8 cellular contexts compared by ENCODE assay signal in genomic region chr1:153544453-153545066, GRCh38. TPM values are rescaled to one million over a fixed set of nuclear protein-coding genes. Genes with fewer than 3 reads are reported as not detected.
A peak's percentile ranks its signal among the peaks of the same experiment; 100 is the strongest.
DNase-seq lines count a peak whose midpoint lies in the region; ATAC-seq and TF ChIP-seq lines count a peak whose summit lies in the region.

No MANE protein-coding gene starts in this region.

- H3K9me3 ChIP-seq in left lung (no peaks in the 10 kb centered on the region), stomach smooth muscle (ENCODE audit: control insufficient read depth in 2 of 2, low read length in 2 of 2) (no peaks in the 10 kb centered on the region)

- H3K4me3 ChIP-seq in left lung = peak overlapping the region; percentile 31 to 66
- H3K4me3 ChIP-seq in stomach smooth muscle (ENCODE audit: low read length in 2 of 2) = peak overlapping the region; percentile 34 to 76

- H3K9ac ChIP-seq in stomach smooth muscle (ENCODE audit: low read length in 2 of 2) = peak overlapping the region in 1 of 2 donors; percentile 62

- H3K4me1 Mint-ChIP-seq in T-helper 2 cell treated with Interferon-gamma antibody and Interleukin-4, amounts not matched to agents 5 μg/mL and 100 μg/mL, for 36 hours (ENCODE audit: low read depth) = peaks cover 86% of the 10 kb centered on the region
- H3K4me1 Mint-ChIP-seq in activated T-helper 2 cell treated with anti-CD3 and anti-CD28 coated beads, Interferon-gamma antibody, Interleukin-2, Interleukin-4, amounts not matched to agents 10 μg/mL and 5 μg/mL and 100 μg/mL, durations not matched to agents 14 hours and 24 hours and 36 hours (ENCODE audit: low read depth) = peaks cover 78% of the 10 kb centered on the region

- intact Hi-C loops in activated T-helper 2 cell treated with anti-CD3 and anti-CD28 coated beads, Interferon-gamma antibody, Interleukin-2, Interleukin-4, amounts not matched to agents 10 μg/mL and 5 μg/mL and 100 μg/mL, durations not matched to agents 14 hours and 24 hours and 36 hours (cut with micrococcal nuclease) = loop anchor here (1.0 to 10.0 kb wide), 5 partner anchors 8 to 420 kb away; partner anchors contain the start of genes CREB3L4, ILF2 and SLC39A1
- intact Hi-C loops in left lung (cut with DNase I) = no loop called here

- no peak for ATAC-seq in left lung

- H3K4me3 Mint-ChIP-seq in T-helper 2 cell treated with Interferon-gamma antibody and Interleukin-4, amounts not matched to agents 5 μg/mL and 100 μg/mL, for 36 hours = peak overlapping the region; percentile 93
- peak overlapping the region; percentile 88 for H3K4me3 Mint-ChIP-seq in activated T-helper 2 cell treated with anti-CD3 and anti-CD28 coated beads, Interferon-gamma antibody, Interleukin-2, Interleukin-4, amounts not matched to agents 10 μg/mL and 5 μg/mL and 100 μg/mL, durations not matched to agents 14 hours and 24 hours and 36 hours (ENCODE audit: low read depth)

- H3K4me1 ChIP-seq in left lung (peaks cover 28 to 100% of the 10 kb centered on the region in 2 donors), stomach smooth muscle (ENCODE audit: control insufficient read depth, insufficient read depth, low read length) (peaks cover 61% of the 10 kb centered on the region)

- TF ChIP-seq CTCF in left lung (IDR thresholded peaks at IDR 0.05) = no peak

- no peaks in the 10 kb centered on the region for H3K27me3 ChIP-seq in left lung
- no peaks in the 10 kb centered on the region for H3K27me3 ChIP-seq in stomach smooth muscle (ENCODE audit: control insufficient read depth in 1 of 2, insufficient read depth in 2 of 2, low read length in 2 of 2)

- no peak for DNase-seq in T-helper 2 cell treated with Interferon-gamma antibody and Interleukin-4, amounts not matched to agents 5 μg/mL and 100 μg/mL, for 36 hours (ENCODE audit: low spot score)
- no peak for DNase-seq in T-helper 2 cell
- DNase-seq in activated T-helper 2 cell treated with anti-CD3 and anti-CD28 coated beads, Interferon-gamma antibody, Interleukin-2, Interleukin-4, amounts not matched to agents 10 μg/mL and 5 μg/mL and 100 μg/mL, durations not matched to agents 14 hours and 24 hours and 36 hours (ENCODE audit: low spot score) = no peak
- no peak for DNase-seq in left lung
- no peak for DNase-seq in HPDE6-E6E7 (ENCODE audit: extremely low spot score)
- DNase-seq in anterior cingulate cortex (lab: John Stamatoyannopoulos, UW) = no peak
- no peak for DNase-seq in GM03348 (ENCODE audit: low spot score)

- H3K9me3 Mint-ChIP-seq in T-helper 2 cell treated with Interferon-gamma antibody and Interleukin-4, amounts not matched to agents 5 μg/mL and 100 μg/mL, for 36 hours = no peaks in the 10 kb centered on the region
- H3K9me3 Mint-ChIP-seq in activated T-helper 2 cell treated with anti-CD3 and anti-CD28 coated beads, Interferon-gamma antibody, Interleukin-2, Interleukin-4, amounts not matched to agents 10 μg/mL and 5 μg/mL and 100 μg/mL, durations not matched to agents 14 hours and 24 hours and 36 hours = no peaks in the 10 kb centered on the region

- H3K27ac ChIP-seq in left lung = peak overlapping the region; percentile 88 to 95
- H3K27ac ChIP-seq in stomach smooth muscle (ENCODE audit: low read length) = peak overlapping the region; percentile 49

- H3K27me3 Mint-ChIP-seq in T-helper 2 cell treated with Interferon-gamma antibody and Interleukin-4, amounts not matched to agents 5 μg/mL and 100 μg/mL, for 36 hours (ENCODE audit: low read depth) = no peaks in the 10 kb centered on the region
- H3K27me3 Mint-ChIP-seq in activated T-helper 2 cell treated with anti-CD3 and anti-CD28 coated beads, Interferon-gamma antibody, Interleukin-2, Interleukin-4, amounts not matched to agents 10 μg/mL and 5 μg/mL and 100 μg/mL, durations not matched to agents 14 hours and 24 hours and 36 hours (ENCODE audit: low read depth) = no peaks in the 10 kb centered on the region

- peak overlapping the region; percentile 96 for H3K27ac Mint-ChIP-seq in T-helper 2 cell treated with Interferon-gamma antibody and Interleukin-4, amounts not matched to agents 5 μg/mL and 100 μg/mL, for 36 hours
- H3K27ac Mint-ChIP-seq in activated T-helper 2 cell treated with anti-CD3 and anti-CD28 coated beads, Interferon-gamma antibody, Interleukin-2, Interleukin-4, amounts not matched to agents 10 μg/mL and 5 μg/mL and 100 μg/mL, durations not matched to agents 14 hours and 24 hours and 36 hours = peak overlapping the region; percentile 97

- H3K36me3 Mint-ChIP-seq in T-helper 2 cell treated with Interferon-gamma antibody and Interleukin-4, amounts not matched to agents 5 μg/mL and 100 μg/mL, for 36 hours (ENCODE audit: low read depth) = peaks cover 45% of the 10 kb centered on the region
- peaks cover 29% of the 10 kb centered on the region for H3K36me3 Mint-ChIP-seq in activated T-helper 2 cell treated with anti-CD3 and anti-CD28 coated beads, Interferon-gamma antibody, Interleukin-2, Interleukin-4, amounts not matched to agents 10 μg/mL and 5 μg/mL and 100 μg/mL, durations not matched to agents 14 hours and 24 hours and 36 hours (ENCODE audit: low read depth)

- H3K36me3 ChIP-seq in left lung (peaks cover 0 to 23% of the 10 kb centered on the region in 2 donors), stomach smooth muscle (ENCODE audit: control insufficient read depth in 2 of 2, insufficient read depth in 2 of 2, low read length in 2 of 2) (no peaks in the 10 kb centered on the region)

RNA-seq across cellular contexts. Expression of gene S100A4, which starts 1.0 kb away (rescaled TPM):
- 175 and 181 TPM in 2 replicates for total RNA-seq in activated T-helper 2 cell treated with anti-CD3 and anti-CD28 coated beads, Interferon-gamma antibody, Interleukin-2, Interleukin-4, amounts not matched to agents 10 μg/mL and 5 μg/mL and 100 μg/mL, durations not matched to agents 14 hours and 24 hours and 36 hours
- 1,000 to 10,000 TPM in 1 of 2 donors, 100 to 1,000 TPM in 1; 257 to 1,192 TPM for total RNA-seq in left lung

RNA-seq across cellular contexts. Expression of gene S100A5, which starts 3.8 kb away (rescaled TPM):
- 1.8 and 2.4 TPM in 2 replicates for total RNA-seq in activated T-helper 2 cell treated with anti-CD3 and anti-CD28 coated beads, Interferon-gamma antibody, Interleukin-2, Interleukin-4, amounts not matched to agents 10 μg/mL and 5 μg/mL and 100 μg/mL, durations not matched to agents 14 hours and 24 hours and 36 hours
- total RNA-seq in left lung = under 1 TPM in 1 of 2 donors, not detected in 1; 0.42 TPM

RNA-seq across cellular contexts. Expression of gene S100A3, which starts 4.5 kb away (rescaled TPM):
- total RNA-seq in activated T-helper 2 cell treated with anti-CD3 and anti-CD28 coated beads, Interferon-gamma antibody, Interleukin-2, Interleukin-4, amounts not matched to agents 10 μg/mL and 5 μg/mL and 100 μg/mL, durations not matched to agents 14 hours and 24 hours and 36 hours = not detected in 2 replicates
- total RNA-seq in left lung = 1 to 10 TPM; 1.7 to 7.7 TPM

RNA-seq across cellular contexts. Expression of gene S100A6, which starts 8.8 kb away (rescaled TPM):
- 209 and 229 TPM in 2 replicates for total RNA-seq in activated T-helper 2 cell treated with anti-CD3 and anti-CD28 coated beads, Interferon-gamma antibody, Interleukin-2, Interleukin-4, amounts not matched to agents 10 μg/mL and 5 μg/mL and 100 μg/mL, durations not matched to agents 14 hours and 24 hours and 36 hours
- 1,000 to 10,000 TPM; 1,672 to 1,797 TPM for total RNA-seq in left lung

RNA-seq across cellular contexts. Expression of gene S100A2, which starts 21.1 kb away (rescaled TPM):
- 0.44 and 0.75 TPM in 2 replicates for total RNA-seq in activated T-helper 2 cell treated with anti-CD3 and anti-CD28 coated beads, Interferon-gamma antibody, Interleukin-2, Interleukin-4, amounts not matched to agents 10 μg/mL and 5 μg/mL and 100 μg/mL, durations not matched to agents 14 hours and 24 hours and 36 hours
- total RNA-seq in left lung = 10 to 100 TPM in 1 of 2 donors, 1 to 10 TPM in 1; 7.1 to 25.9 TPM
